1 cellular context compared by ENCODE assay signal in genomic region chr2:35168351-35168750, GRCh38.
TF ChIP-seq lines count a peak whose summit lies in the region.

No MANE protein-coding gene starts in this region.

TF ChIP-seq in SK-N-SH treated with all-trans-retinoic acid at 6 μM for 48 hours, 23 proteins besides CTCF, POLR2A, EP300 and RAD21 (continued from another document):
- TF ChIP-seq CSRNP3 (CRISPR knock-in tag; IDR thresholded peaks at IDR 0.05), result no peak
